ENCODE assay signal across 8 cellular contexts in genomic region chr2:128754246-128754724, GRCh38.
DNase-seq lines count a peak whose midpoint lies in the region; ATAC-seq lines count a peak whose summit lies in the region.

No MANE protein-coding gene starts in this region.

- ATAC-seq in GM18858 (IDR thresholded peaks at IDR 0.05; ENCODE audit: unreplicated experiment) (peak; percentile 92), HG02610 (IDR thresholded peaks at IDR 0.05; ENCODE audit: unreplicated experiment) (peak; percentile 95), Right ventricle myocardium inferior (peak; percentile 93)

- intact Hi-C loops in Right ventricle myocardium inferior (cut with DNase I): no loop called here

- peak; percentile 94 for DNase-seq in MV-4-11 (lab: John Stamatoyannopoulos, UW)
- DNase-seq in Right ventricle myocardium inferior (ENCODE audit: missing footprints): no peak
- no peak for DNase-seq in T1000 (lab: John Stamatoyannopoulos, UW)
- DNase-seq in NCI-H1930 (lab: John Stamatoyannopoulos, UW): no peak
- DNase-seq in NCI-H128 (lab: John Stamatoyannopoulos, UW; ENCODE audit: unreplicated experiment): no peak
- no peak for DNase-seq in activated T-cell treated with anti-CD3 and anti-CD28 coated beads for 4 hours
